Comparison of ENCODE assay signal across 9 cellular contexts in the genomic region with DNA sequence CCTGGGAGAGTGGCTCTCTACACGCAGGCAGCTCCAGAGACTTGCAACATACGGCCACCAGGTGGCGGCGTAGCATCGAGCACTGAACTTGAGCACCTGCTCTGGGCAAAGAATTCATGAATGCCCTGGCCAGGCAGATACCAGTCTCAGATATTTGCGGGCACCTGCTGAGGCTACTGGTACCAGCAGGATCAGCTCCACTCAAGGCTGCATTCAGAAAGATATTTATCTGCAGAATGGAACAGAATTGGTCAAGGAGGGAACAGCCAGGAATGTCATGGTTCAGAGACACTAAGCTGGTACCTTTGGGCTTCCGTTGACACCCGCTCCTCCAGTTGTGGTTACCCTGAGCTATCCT. TPM values are rescaled to one million over a fixed set of nuclear protein-coding genes. Genes with fewer than 3 reads are reported as not detected.
DNase-seq lines count a peak whose midpoint lies in the region; ATAC-seq, FAIRE-seq and TF ChIP-seq lines count a peak whose summit lies in the region.
"Had no signal": no experiment of that assay in that cellular context is flagged by ENCODE, and none has a peak within 500 bp of the region (broad histone marks: within the 10 kb centered on the region; RNA-seq: fewer than 3 reads in every experiment).

No MANE protein-coding gene starts in this region.

- DNase-seq in NCI-H226 (peak; percentile 77), bronchial epithelial cell (ENCODE audit: low read depth) (peak; percentile 76), kidney epithelial cell (ENCODE audit: low read depth) (peak; percentile 31)
- peak; percentile 66 for DNase-seq in activated CD4-positive, CD25-positive, alpha-beta regulatory T cell treated with anti-CD3 and anti-CD28 coated beads, Interleukin-2, amount 50 U/mL, for 16 hours (ENCODE audit: low read depth, low spot score)
- DNase-seq in stimulated activated CD4-positive, alpha-beta T cell treated with anti-CD3 and anti-CD28 coated beads, Interleukin-2, amount 100 ng/mL, for 24 hours = peak; percentile 82 to 85

- FAIRE-seq in bronchial epithelial cell (lab: Jason Lieb, UNC) = no peak

- no peaks in the 10 kb centered on the region for H3K36me3 ChIP-seq in bronchial epithelial cell (ENCODE audit: control insufficient read depth, insufficient read depth, low read length)
- H3K36me3 ChIP-seq in kidney epithelial cell (ENCODE audit: control insufficient read depth, insufficient read depth, low read length) = no peaks in the 10 kb centered on the region

- H3K4me3 ChIP-seq in bronchial epithelial cell (ENCODE audit: low read depth, low read length) (no peak overlapping the region), kidney epithelial cell (ENCODE audit: low read depth, low read length) (no peak overlapping the region)

- peak; percentile 82 for ATAC-seq in HG03045 (IDR thresholded peaks at IDR 0.05; ENCODE audit: unreplicated experiment)
- ATAC-seq in HG02970 (IDR thresholded peaks at IDR 0.05; ENCODE audit: low FRiP score, unreplicated experiment) = no peak

- H3K27me3 ChIP-seq in bronchial epithelial cell (ENCODE audit: control insufficient read depth, insufficient read depth, low read length) (no peaks in the 10 kb centered on the region), kidney epithelial cell (ENCODE audit: control insufficient read depth, insufficient read depth, low read length) (peaks cover 9% of the 10 kb centered on the region)

- TF ChIP-seq CTCF in GM12872 (IDR thresholded peaks at IDR 0.05; ENCODE audit: insufficient read depth, low read depth, low read length) (peak; percentile 90), bronchial epithelial cell (IDR thresholded peaks at IDR 0.05; ENCODE audit: insufficient read depth, low read length, severe bottlenecking) (peak; percentile 86), kidney epithelial cell (IDR thresholded peaks at IDR 0.05; ENCODE audit: insufficient read depth, low read length, poor library complexity, severe bottlenecking) (peak; percentile 92)

RNA-seq across cellular contexts. Expression of a gene that starts 10.8 kb away (rescaled TPM):
- total RNA-seq in bronchial epithelial cell = 7.4 TPM in 2 replicates
- 53.6 and 54.5 TPM in 2 replicates for total RNA-seq in kidney epithelial cell

RNA-seq across cellular contexts. Expression of a gene that starts 24.6 kb away (rescaled TPM):
- total RNA-seq in bronchial epithelial cell (0.13 TPM in 1 of 2 replicates, not detected in the other), kidney epithelial cell (not detected in 2 replicates)

RNA-seq across cellular contexts. Expression of a gene that starts 36.2 kb away (rescaled TPM):
- total RNA-seq in bronchial epithelial cell (not detected in 2 replicates), kidney epithelial cell (not detected in 2 replicates)
- total RNA-seq: mononuclear cell had no signal

RNA-seq across cellular contexts. Expression of a gene that starts 46.0 kb away (rescaled TPM):
- total RNA-seq in bronchial epithelial cell (not detected in 2 replicates), kidney epithelial cell (not detected in 2 replicates)
- total RNA-seq: mononuclear cell had no signal

Comparison
In these comparisons a context has a peak if more than half of its experiments do, and no peak if none do; other contexts are left out.
1. DNase-seq: peak in every context shown above with its lines; median percentile 84 in stimulated activated CD4-positive, alpha-beta T cell treated with anti-CD3 and anti-CD28 coated beads, Interleukin-2, amount 100 ng/mL, for 24 hours; 77 in NCI-H226; 76 in bronchial epithelial cell; 66 in activated CD4-positive, CD25-positive, alpha-beta regulatory T cell treated with anti-CD3 and anti-CD28 coated beads, Interleukin-2, amount 50 U/mL, for 16 hours; 31 in kidney epithelial cell.